19 cellular contexts compared by ENCODE assay signal in the genomic region with DNA sequence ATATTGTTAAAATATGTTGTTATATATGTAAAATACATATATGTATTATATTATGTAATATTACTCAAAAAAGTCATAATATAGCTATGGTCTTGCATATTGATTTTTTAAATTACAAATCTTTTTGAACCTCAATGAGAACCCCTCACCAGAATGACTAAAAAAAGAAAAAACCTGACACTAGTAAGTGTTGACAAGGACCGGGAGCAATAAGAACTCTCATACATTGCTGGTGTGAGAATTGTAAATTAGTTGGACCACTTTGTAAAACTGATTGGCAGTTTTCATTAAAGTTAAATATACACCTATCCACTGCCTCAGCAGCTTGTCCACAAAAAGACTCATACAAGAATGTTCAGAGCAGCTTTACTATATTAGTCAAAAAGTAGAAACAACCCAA.
A peak's percentile ranks its signal among the peaks of the same experiment; 100 is the strongest.
DNase-seq lines count a peak whose midpoint lies in the region; ATAC-seq, FAIRE-seq and TF ChIP-seq lines count a peak whose summit lies in the region.
"Had no signal": no experiment of that assay in that cellular context is flagged by ENCODE, and none has a peak within 500 bp of the region (broad histone marks: within the 10 kb centered on the region; RNA-seq: fewer than 3 reads in every experiment).

No MANE protein-coding gene starts in this region.

- intact Hi-C loops in HepG2 (cut with micrococcal nuclease; ENCODE audit: unreplicated experiment) = no loop called here
- intact Hi-C loops in right lobe of liver (cut with DNase I) = no loop called here
- intact Hi-C loops in PC-3 (cut with micrococcal nuclease) = loop anchor here (5.0 kb wide), 1 partner anchor 354 kb away; no protein-coding TSS in a partner anchor
- intact Hi-C loops in right cardiac atrium (cut with DNase I) = no loop called here
- intact Hi-C loops in Right ventricle myocardium inferior (cut with DNase I) = no loop called here

- POLR2A ChIA-PET in HepG2 (lab: Yijun Ruan, JAX) (no interaction called here), PC-3 (lab: Charles Lee; ENCODE audit: unreplicated experiment) (no interaction called here)

- ATAC-seq in HepG2 = no peak
- no peak for ATAC-seq in right lobe of liver
- no peak for ATAC-seq in PC-3
- ATAC-seq in right cardiac atrium = no peak
- ATAC-seq in Right ventricle myocardium inferior = no peak
- ATAC-seq: CD8-positive, alpha-beta T cell; GM12878 had no signal

- DNase-seq in HepG2 (ENCODE audit: low spot score) (no peak), right lobe of liver (no peak), PC-3 (no peak), right cardiac atrium (no peak), Right ventricle myocardium inferior (ENCODE audit: missing footprints) (no peak)
- DNase-seq: AML-193; Caco-2; Calu3; CD4-positive, alpha-beta T cell; CD8-positive, alpha-beta T cell; DMS79 treated with DMSO at 0.1 percent for 48 hours had no signal

- TF ChIP-seq RAD21 in HepG2 (CRISPR knock-in tag; IDR thresholded peaks at IDR 0.05) = no peak

- no peak for TF ChIP-seq CTCF in HepG2 (CRISPR knock-in tag; IDR thresholded peaks at IDR 0.05)
- TF ChIP-seq CTCF in right lobe of liver (IDR thresholded peaks at IDR 0.05) = no peak
- TF ChIP-seq CTCF in PC-3 (conservative IDR thresholded peaks at IDR 0.05; ENCODE audit: low read depth, low read length) = no peak

- H3K9ac ChIP-seq in HepG2 (ENCODE audit: insufficient read depth, low read depth, low read length) (no peak overlapping the region), PC-3 (ENCODE audit: low read length) (no peak overlapping the region)
- H3K9ac ChIP-seq: BLaER1 treated with 17β-estradiol and CSF1 and Interleukin-3, amounts not matched to agents 10 nM and 100 nM had no signal

- H3K79me2 ChIP-seq in HepG2 (ENCODE audit: insufficient read depth, low read length) (no peaks in the 10 kb centered on the region), PC-3 (ENCODE audit: low read length) (no peaks in the 10 kb centered on the region)

- BruUV-seq in HepG2 (replicated peaks; lab: Mats Ljungman, UMichigan) (no TSS peak), PC-3 (replicated peaks; lab: Mats Ljungman, UMichigan) (no TSS peak)

- TF ChIP-seq EP300 in HepG2 (IDR thresholded peaks at IDR 0.05; ENCODE audit: low read depth in 2 of 2, low read length in 2 of 2) (no peak), HepG2 (CRISPR knock-in tag; IDR thresholded peaks at IDR 0.05; ENCODE audit: borderline replicate concordance) (no peak)

- H3K4me1 ChIP-seq in HepG2 (ENCODE audit: insufficient read depth, low read length) (no peaks in the 10 kb centered on the region), right lobe of liver (no peaks in the 10 kb centered on the region), PC-3 (ENCODE audit: insufficient read depth, low read length) (peaks cover 55% of the 10 kb centered on the region), right cardiac atrium (ENCODE audit: control insufficient read depth, insufficient read depth, low read length) (no peaks in the 10 kb centered on the region)
- H3K4me1 ChIP-seq: BLaER1 treated with 17β-estradiol and CSF1 and Interleukin-3, amounts not matched to agents 10 nM and 100 nM had no signal

- H3K9me3 ChIP-seq in HepG2 (ENCODE audit: low read length) = no peaks in the 10 kb centered on the region
- H3K9me3 ChIP-seq in right lobe of liver = no peaks in the 10 kb centered on the region
- H3K9me3 ChIP-seq in PC-3 (ENCODE audit: low read length) = no peaks in the 10 kb centered on the region
- H3K9me3 ChIP-seq in right cardiac atrium (ENCODE audit: control insufficient read depth, low read length) = peaks cover 6% of the 10 kb centered on the region

- no peak overlapping the region for H3K4me2 ChIP-seq in HepG2 (ENCODE audit: low read depth, low read length)
- H3K4me2 ChIP-seq in PC-3 (ENCODE audit: low read length) = peak overlapping the region; percentile 94; the same call in 1 of the 2 replicates
- H3K4me2 ChIP-seq: BLaER1 treated with 17β-estradiol and CSF1 and Interleukin-3, amounts not matched to agents 10 nM and 100 nM had no signal

- H3K27ac ChIP-seq in HepG2 (ENCODE audit: extremely low read length, insufficient read depth, low read length) = no peak overlapping the region
- H3K27ac ChIP-seq in right lobe of liver = no peak overlapping the region
- peak overlapping the region; percentile 88 for H3K27ac ChIP-seq in PC-3 (ENCODE audit: low read length)
- H3K27ac ChIP-seq in right cardiac atrium (ENCODE audit: low read length) = no peak overlapping the region
- H3K27ac ChIP-seq: 22Rv1; BLaER1 treated with 17β-estradiol and CSF1 and Interleukin-3, amounts not matched to agents 10 nM and 100 nM; C4-2B had no signal

- WGBS in HepG2 (ENCODE audit: low lambda C conversion rate) = 64% methylated on average over 1 of the region's 1 CpG
- 91% methylated on average over 1 of the region's 1 CpG for WGBS in right lobe of liver (ENCODE audit: insufficient coverage, low coverage, low lambda C conversion rate, missing lambda C conversion rate)
- WGBS in right cardiac atrium = 94% methylated on average over 1 of the region's 1 CpG

- peaks cover 0 to 9% of the 10 kb centered on the region in 2 experiments; a peak in 1 of 5 replicates for H3K27me3 ChIP-seq in HepG2 (ENCODE audit: control insufficient read depth in 1 of 2, insufficient read depth in 2 of 2, low read length in 2 of 2)
- no peaks in the 10 kb centered on the region for H3K27me3 ChIP-seq in right lobe of liver
- no peaks in the 10 kb centered on the region for H3K27me3 ChIP-seq in PC-3 (ENCODE audit: low read length)
- H3K27me3 ChIP-seq in right cardiac atrium (ENCODE audit: control insufficient read depth, insufficient read depth) = no peaks in the 10 kb centered on the region
- H3K27me3 ChIP-seq: BLaER1 treated with 17β-estradiol and CSF1 and Interleukin-3, amounts not matched to agents 10 nM and 100 nM had no signal

- no peaks in the 10 kb centered on the region for H3K9me2 ChIP-seq in PC-3 (replicated peaks; ENCODE audit: low read length)

- in situ Hi-C loops in HepG2 (cut with HindIII; ENCODE audit: extremely low pct_ligation_motif_present, low pct_unique_long_range_greater_than_20kb) = no loop called here

- TF ChIP-seq POLR2A in HepG2 (IDR thresholded peaks at IDR 0.05; ENCODE audit: insufficient read depth in 1 of 2, low read depth in 2 of 2, low read length in 2 of 2) (no peak), right lobe of liver (IDR thresholded peaks at IDR 0.05) (no peak)

- H2AFZ ChIP-seq in HepG2 (ENCODE audit: low read length) = no peak overlapping the region
- no peak overlapping the region for H2AFZ ChIP-seq in PC-3 (ENCODE audit: low read length)

- H3K36me3 ChIP-seq in HepG2 (replicated peaks in 1 of 2; ENCODE audit: control insufficient read depth in 1 of 2, insufficient read depth in 2 of 2, low read length in 2 of 2) = no peaks in the 10 kb centered on the region
- H3K36me3 ChIP-seq in right lobe of liver = no peaks in the 10 kb centered on the region
- H3K36me3 ChIP-seq in PC-3 (ENCODE audit: low read depth, low read length) = no peaks in the 10 kb centered on the region
- H3K36me3 ChIP-seq: BLaER1 treated with 17β-estradiol and CSF1 and Interleukin-3, amounts not matched to agents 10 nM and 100 nM had no signal

- H3K4me3 ChIP-seq in HepG2 (replicated peaks in 1 of 3; ENCODE audit: insufficient read depth in 1 of 3, low read depth in 2 of 3, low read length in 3 of 3) (no peak overlapping the region), right lobe of liver (no peak overlapping the region), PC-3 (ENCODE audit: low read length) (no peak overlapping the region), right cardiac atrium (ENCODE audit: low read length) (no peak overlapping the region)
- H3K4me3 ChIP-seq: BLaER1 treated with 17β-estradiol and CSF1 and Interleukin-3, amounts not matched to agents 10 nM and 100 nM; GM12878 had no signal

- H4K20me1 ChIP-seq in HepG2 (ENCODE audit: insufficient read depth, low read length) = no peaks in the 10 kb centered on the region
- no peaks in the 10 kb centered on the region for H4K20me1 ChIP-seq in PC-3 (ENCODE audit: low read length)
- H4K20me1 ChIP-seq: BLaER1 treated with 17β-estradiol and CSF1 and Interleukin-3, amounts not matched to agents 10 nM and 100 nM had no signal

- CTCF ChIA-PET in HepG2 (lab: Yijun Ruan, JAX; ENCODE audit: low intra/inter-chr PET ratio, low total read pairs) = no interaction called here
- CTCF ChIA-PET in PC-3 (lab: Charles Lee) = no interaction called here

- peaks cover 8% of the 10 kb centered on the region for H3F3A ChIP-seq in PC-3 (ENCODE audit: low read length, unreplicated experiment)

- no peak for FAIRE-seq in HepG2 (lab: Jason Lieb, UNC)
- FAIRE-seq: D721Med, G401.6, GM12878, GM12892, GM18507 had no signal

TF ChIP-seq in HepG2, 621 proteins besides CTCF, POLR2A, EP300 and RAD21:
- TF ChIP-seq MBNL3 (CRISPR knock-in tag; conservative IDR thresholded peaks at IDR 0.05) = no peak
- TF ChIP-seq ZNF7 (CRISPR knock-in tag; IDR thresholded peaks at IDR 0.05) = peak; percentile 85
